ENCODE assay signal across 7 cellular contexts in genomic region chr22:30310881-30311771, GRCh38. TPM values are rescaled to one million over a fixed set of nuclear protein-coding genes. Genes with fewer than 3 reads are reported as not detected.
DNase-seq lines count a peak whose midpoint lies in the region; ATAC-seq and TF ChIP-seq lines count a peak whose summit lies in the region.

No MANE protein-coding gene starts in this region.

- peak overlapping the region; percentile 33 for H2BK5ac ChIP-seq in IMR-90 (ENCODE audit: low read depth, low read length, poor library complexity, severe bottlenecking)

- H2AFZ ChIP-seq in IMR-90 (replicated peaks; ENCODE audit: low read length, poor library complexity), result no peak overlapping the region

- in situ Hi-C loops in IMR-90 (cut with MboI; ENCODE audit: low sequenced_read_pairs), result no loop called here

- peak overlapping the region; percentile 23; the same call in 2 of the 3 replicates for H2BK15ac ChIP-seq in IMR-90 (ENCODE audit: low read depth, low read length)

- no peak overlapping the region for H3K4me3 ChIP-seq in IMR-90 (ENCODE audit: insufficient read depth, low read depth, low read length)
- peak overlapping the region; percentile 2 to 48 for H3K4me3 ChIP-seq in ascending aorta
- H3K4me3 ChIP-seq in thoracic aorta, result peak overlapping the region; percentile 34

- H2BK20ac ChIP-seq in IMR-90 (ENCODE audit: low read depth, low read length), result no peak overlapping the region; the same call in 1 of the 2 replicates

- peak overlapping the region; percentile 16; the same call in 1 of the 2 replicates for H3K18ac ChIP-seq in IMR-90 (ENCODE audit: low read depth, low read length)

- no peaks in the 10 kb centered on the region for H3K36me3 ChIP-seq in IMR-90 (ENCODE audit: control insufficient read depth, insufficient read depth, low read length)
- H3K36me3 ChIP-seq in ascending aorta, result peaks cover 0 to 5% of the 10 kb centered on the region in 2 donors
- H3K36me3 ChIP-seq in thoracic aorta, result no peaks in the 10 kb centered on the region

- H3K9me1 ChIP-seq in IMR-90 (ENCODE audit: insufficient read depth, low read length), result peaks cover 58% of the 10 kb centered on the region

- no TSS peak for BruUV-seq in IMR-90 (replicated peaks; lab: Mats Ljungman, UMichigan)

- ATAC-seq in IMR-90 (ENCODE audit: low read depth), result peak; percentile 59
- ATAC-seq in thoracic aorta (ENCODE audit: insufficient number of reproducible peaks, low FRiP score, low read depth), result peak; percentile 80

- H3K23ac ChIP-seq in IMR-90 (ENCODE audit: low read depth, low read length), result 0 out of 2 replicates have a peak overlapping the region, but pooled peaks have one; percentile 27

- H3K9me3 ChIP-seq in IMR-90 (ENCODE audit: control insufficient read depth, insufficient read depth, low read length), result no peaks in the 10 kb centered on the region
- no peaks in the 10 kb centered on the region for H3K9me3 ChIP-seq in ascending aorta
- H3K9me3 ChIP-seq in thoracic aorta, result no peaks in the 10 kb centered on the region

- H4K20me1 ChIP-seq in IMR-90 (ENCODE audit: insufficient read depth, low read length), result peaks cover 73% of the 10 kb centered on the region

- H3K27me3 ChIP-seq in IMR-90 (ENCODE audit: control insufficient read depth, insufficient read depth, low read length) (no peaks in the 10 kb centered on the region), ascending aorta (no peaks in the 10 kb centered on the region), thoracic aorta (replicated peaks; ENCODE audit: insufficient read depth) (no peaks in the 10 kb centered on the region)

- dilution Hi-C loops in IMR-90 (cut with HindIII; ENCODE audit: low sequenced_read_pairs, unreplicated experiment), result no loop called here

- DNase-seq in IMR-90 (peak; percentile 61), ascending aorta (ENCODE audit: low spot score in 2 of 2) (peak in 1 of 2 donors; percentile 88), left kidney (ENCODE audit: low read depth, low spot score) (peak; percentile 78), thoracic aorta (ENCODE audit: low spot score) (peak; percentile 63), GF-D8 (lab: John Stamatoyannopoulos, UW) (no peak), NCI-H69 (lab: John Stamatoyannopoulos, UW) (no peak)
- DNase-seq in stimulated activated CD4-positive, alpha-beta T cell treated with anti-CD3 and anti-CD28 coated beads, Interleukin-4, amount 100 ng/mL, for 4 hours, result no peak

- no peak overlapping the region for H3K56ac ChIP-seq in IMR-90 (ENCODE audit: extremely low read depth, insufficient read depth, low read length)

- intact Hi-C loops in IMR-90 (cut with micrococcal nuclease), result no loop called here
- intact Hi-C loops in ascending aorta (cut with DNase I), result loop anchor here (2.0 to 5.0 kb wide), 3 partner anchors 14 to 111 kb away; no protein-coding TSS in a partner anchor

- H4K8ac ChIP-seq in IMR-90 (ENCODE audit: low read depth in 2 of 2, low read length in 2 of 2), result peak overlapping the region in 1 of 2 experiments; percentile 14; a peak in 1 of 4 replicates

- peak overlapping the region; percentile 29 for H2AK5ac ChIP-seq in IMR-90 (ENCODE audit: low read depth, low read length)

- peak overlapping the region; percentile 66 for H2AK9ac ChIP-seq in IMR-90 (replicated peaks; ENCODE audit: low read depth, low read length, poor library complexity)

- peak overlapping the region; percentile 40 for H3K14ac ChIP-seq in IMR-90 (replicated peaks; ENCODE audit: low read depth, low read length)

- 0 out of 2 replicates have a peak overlapping the region, but pooled peaks have one; percentile 12 for H3K9ac ChIP-seq in IMR-90 (ENCODE audit: low read depth, low read length)

- H3K27ac ChIP-seq in IMR-90 (ENCODE audit: insufficient read depth, low read length), result peak overlapping the region; percentile 47; the same call in 1 of the 2 replicates
- H3K27ac ChIP-seq in ascending aorta, result peak overlapping the region; percentile 75 to 87
- peak overlapping the region; percentile 81 to 88 for H3K27ac ChIP-seq in thoracic aorta

- CTCF ChIA-PET in IMR-90 (lab: Yijun Ruan, JAX), result interaction anchor here (0.8 kb wide), 1 partner anchor 23 kb away, joined by 3 read pairs; no protein-coding TSS in a partner anchor

- H4K91ac ChIP-seq in IMR-90 (ENCODE audit: insufficient read depth, low read depth, low read length), result peak overlapping the region; percentile 28; the same call in 1 of the 2 replicates

- H3K79me1 ChIP-seq in IMR-90 (ENCODE audit: low read depth in 1 of 2, low read length in 2 of 2), result peaks cover 38 to 92% of the 10 kb centered on the region in 2 experiments

- no peak for TF ChIP-seq POLR2A in IMR-90 (IDR thresholded peaks at IDR 0.05; ENCODE audit: low read depth, low read length)

- TF ChIP-seq CTCF in IMR-90 (conservative IDR thresholded peaks at IDR 0.05; ENCODE audit: low read depth, low read length) (no peak), ascending aorta (IDR thresholded peaks at IDR 0.05) (no peak), thoracic aorta (IDR thresholded peaks at IDR 0.05) (no peak)

- peak overlapping the region; percentile 25 for H3K4ac ChIP-seq in IMR-90 (ENCODE audit: low read depth, low read length)

- no CpG with 5 or more reads among the region's 8 CpGs for WGBS in IMR-90 (ENCODE audit: extremely low coverage in 2 of 2, insufficient read length in 1 of 2), 2 experiments

- no peak overlapping the region for H4K5ac ChIP-seq in IMR-90 (ENCODE audit: low read depth, low read length)

- peak overlapping the region; percentile 17 for H3K4me2 ChIP-seq in IMR-90 (ENCODE audit: low read depth, low read length)

- peaks cover 44% of the 10 kb centered on the region for H3K4me1 ChIP-seq in IMR-90 (ENCODE audit: control insufficient read depth, insufficient read depth, low read length)
- H3K4me1 ChIP-seq in ascending aorta, result peaks cover 22 to 73% of the 10 kb centered on the region in 2 donors
- H3K4me1 ChIP-seq in thoracic aorta (ENCODE audit: control insufficient read depth in 1 of 2, low read depth in 2 of 2), result peaks cover 59 to 88% of the 10 kb centered on the region in 2 donors

- POLR2A ChIA-PET in IMR-90 (lab: Charles Lee; ENCODE audit: unreplicated experiment), result no interaction called here

- no peak for TF ChIP-seq RAD21 in IMR-90 (IDR thresholded peaks at IDR 0.05; ENCODE audit: low read length)

- no peak overlapping the region for H2BK120ac ChIP-seq in IMR-90 (ENCODE audit: low read depth, low read length)

TF ChIP-seq in IMR-90, 13 proteins besides CTCF, POLR2A, EP300 and RAD21 (continues in another document):
- no peak for TF ChIP-seq MAFK (IDR thresholded peaks at IDR 0.05; ENCODE audit: low read depth, low read length)
- no peak for TF ChIP-seq CEBPB (IDR thresholded peaks at IDR 0.05; ENCODE audit: low read depth, low read length)
- no peak for TF ChIP-seq RFX5 (IDR thresholded peaks at IDR 0.05; ENCODE audit: low read depth, low read length)
- TF ChIP-seq, protein P1, sequence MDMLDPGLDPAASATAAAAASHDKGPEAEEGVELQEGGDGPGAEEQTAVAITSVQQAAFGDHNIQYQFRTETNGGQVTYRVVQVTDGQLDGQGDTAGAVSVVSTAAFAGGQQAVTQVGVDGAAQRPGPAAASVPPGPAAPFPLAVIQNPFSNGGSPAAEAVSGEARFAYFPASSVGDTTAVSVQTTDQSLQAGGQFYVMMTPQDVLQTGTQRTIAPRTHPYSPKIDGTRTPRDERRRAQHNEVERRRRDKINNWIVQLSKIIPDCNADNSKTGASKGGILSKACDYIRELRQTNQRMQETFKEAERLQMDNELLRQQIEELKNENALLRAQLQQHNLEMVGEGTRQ (IDR thresholded peaks at IDR 0.05; ENCODE audit: low read depth, low read length), result no peak
- no peak for TF ChIP-seq ELK1 (IDR thresholded peaks at IDR 0.05; ENCODE audit: borderline replicate concordance, low read depth, low read length)
- TF ChIP-seq MXI1 (IDR thresholded peaks at IDR 0.05; ENCODE audit: borderline replicate concordance, low read depth, low read length), result no peak
- no peak for TF ChIP-seq CHD1 (IDR thresholded peaks at IDR 0.05; ENCODE audit: low read depth, low read length)

RNA-seq across cellular contexts. Expression of gene TBC1D10A, which starts 15.6 kb away (rescaled TPM):
- total RNA-seq in IMR-90 (2012; rRNA removed), result 16.3 and 18.9 TPM in 2 replicates
- 33.1 and 34.4 TPM in 2 replicates for polyA plus RNA-seq in IMR-90 (2012; rRNA removed)
- 22.6 and 33.5 TPM in 2 replicates for polyA plus RNA-seq in IMR-90 (2012; cell fraction: cytosol; rRNA removed)
- polyA plus RNA-seq in IMR-90 (2012; cell fraction: nucleus; rRNA removed; ENCODE audit: low replicate concordance), result 55.4 and 88.5 TPM in 2 replicates
- total RNA-seq in ascending aorta, result 107 TPM
- 10 to 100 TPM; 31.5 to 54.2 TPM for total RNA-seq in thoracic aorta

RNA-seq across cellular contexts. Expression of gene CASTOR1, which starts 21.8 kb away (rescaled TPM):
- 10.6 and 11.7 TPM in 2 replicates for total RNA-seq in IMR-90 (2012; rRNA removed)
- 23.5 and 26.9 TPM in 2 replicates for polyA plus RNA-seq in IMR-90 (2012; rRNA removed)
- polyA plus RNA-seq in IMR-90 (2012; cell fraction: cytosol; rRNA removed), result 11.4 and 33.1 TPM in 2 replicates
- 55.8 and 106 TPM in 2 replicates for polyA plus RNA-seq in IMR-90 (2012; cell fraction: nucleus; rRNA removed; ENCODE audit: low replicate concordance)
- total RNA-seq in ascending aorta, result 55.9 TPM
- 10 to 100 TPM in 1 of 2 donors, 1 to 10 TPM in 1; 7.5 to 22.6 TPM for total RNA-seq in thoracic aorta

RNA-seq across cellular contexts. Expression of gene OSM, which starts 44.5 kb away (rescaled TPM):
- total RNA-seq in IMR-90 (2012; rRNA removed), result not detected in 2 replicates
- not detected in 2 replicates for polyA plus RNA-seq in IMR-90 (2012; rRNA removed)
- 0.07 TPM in 1 of 2 replicates, not detected in the other for polyA plus RNA-seq in IMR-90 (2012; cell fraction: cytosol; rRNA removed)
- polyA plus RNA-seq in IMR-90 (2012; cell fraction: nucleus; rRNA removed; ENCODE audit: low replicate concordance), result 0.42 and 0.81 TPM in 2 replicates
- total RNA-seq in ascending aorta, result not detected
- 10 to 100 TPM in 1 of 2 donors, 1 to 10 TPM in 1; 3.5 to 27.1 TPM for total RNA-seq in thoracic aorta

RNA-seq across cellular contexts. Expression of gene SF3A1, which starts 45.6 kb away (rescaled TPM):
- 36.9 and 49.7 TPM in 2 replicates for total RNA-seq in IMR-90 (2012; rRNA removed)
- polyA plus RNA-seq in IMR-90 (2012; rRNA removed), result 67.2 and 68.9 TPM in 2 replicates
- 118 and 156 TPM in 2 replicates for polyA plus RNA-seq in IMR-90 (2012; cell fraction: cytosol; rRNA removed)
- 109 and 114 TPM in 2 replicates for polyA plus RNA-seq in IMR-90 (2012; cell fraction: nucleus; rRNA removed; ENCODE audit: low replicate concordance)
- total RNA-seq in ascending aorta, result 92.9 TPM
- 10 to 100 TPM; 56.7 to 77.0 TPM for total RNA-seq in thoracic aorta

RNA-seq across cellular contexts. Expression of gene CCDC157, which starts 45.7 kb away (rescaled TPM):
- total RNA-seq in IMR-90 (2012; rRNA removed), result 0.83 and 0.90 TPM in 2 replicates
- 2.2 and 2.6 TPM in 2 replicates for polyA plus RNA-seq in IMR-90 (2012; rRNA removed)
- 2.1 and 2.8 TPM in 2 replicates for polyA plus RNA-seq in IMR-90 (2012; cell fraction: cytosol; rRNA removed)
- 3.1 and 7.3 TPM in 2 replicates for polyA plus RNA-seq in IMR-90 (2012; cell fraction: nucleus; rRNA removed; ENCODE audit: low replicate concordance)
- total RNA-seq in ascending aorta, result 7.0 TPM
- 1 to 10 TPM in 1 of 2 donors, under 1 TPM in 1; 0.27 to 2.9 TPM for total RNA-seq in thoracic aorta

Comparison
In these comparisons a context has a peak if more than half of its experiments do, and no peak if none do; other contexts are left out.
1. DNase-seq: peak in IMR-90 (single experiment), left kidney (single experiment) and thoracic aorta (single experiment); none in GF-D8 (single experiment), NCI-H69 (single experiment) and stimulated activated CD4-positive, alpha-beta T cell treated with anti-CD3 and anti-CD28 coated beads, Interleukin-4, amount 100 ng/mL, for 4 hours (0 of 2).
2. Peak in every context shown above with its lines, with median percentiles within 50 percentile points of each other: H3K27ac ChIP-seq.